9 cellular contexts compared by ENCODE assay signal in the genomic region with DNA sequence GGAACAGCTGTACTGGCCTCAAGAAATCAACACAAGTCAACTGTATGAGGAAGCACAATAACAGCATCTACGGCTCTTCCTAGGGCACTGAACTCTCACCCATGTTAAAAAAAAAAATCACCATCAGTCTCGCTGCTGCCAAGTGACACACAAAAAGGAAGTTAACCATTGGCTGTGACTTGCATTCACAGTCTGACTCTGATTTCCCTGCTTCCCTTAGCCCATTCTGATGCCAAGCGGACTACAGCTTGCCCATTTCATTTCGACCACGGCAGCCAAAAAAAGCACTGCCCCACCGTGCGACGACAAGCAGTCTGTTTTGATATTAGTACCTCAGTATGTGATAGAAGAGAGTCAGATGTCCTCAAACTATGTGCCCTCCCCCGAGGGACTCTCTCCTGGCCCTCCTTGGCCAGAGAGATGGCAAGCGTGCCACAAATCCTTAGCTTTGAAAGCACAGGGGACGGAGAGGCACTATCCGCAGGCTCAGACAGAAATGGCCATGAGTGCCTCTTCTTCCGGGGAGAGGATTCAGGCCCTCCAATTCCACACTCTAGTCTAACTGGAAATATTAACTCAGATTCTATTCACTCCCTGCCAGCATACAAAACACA.
DNase-seq lines count a peak whose midpoint lies in the region; ATAC-seq lines count a peak whose summit lies in the region.
"Had no signal": no experiment of that assay in that cellular context is flagged by ENCODE, and none has a peak within 500 bp of the region (broad histone marks: within the 10 kb centered on the region; RNA-seq: fewer than 3 reads in every experiment).

No MANE protein-coding gene starts in this region.

- H3K4me1 Mint-ChIP-seq in activated CD8-positive, alpha-beta T cell treated with anti-CD3 and anti-CD28 coated beads, Interleukin-2, amount 10 ng/mL, durations not matched to agents 7 days and 5 days (ENCODE audit: low read depth) = no peaks in the 10 kb centered on the region

- H3K27me3 Mint-ChIP-seq in activated CD8-positive, alpha-beta T cell treated with anti-CD3 and anti-CD28 coated beads, Interleukin-2, amount 10 ng/mL, durations not matched to agents 7 days and 5 days (ENCODE audit: low read depth) = no peaks in the 10 kb centered on the region

- CTCF ChIA-PET in activated CD8-positive, alpha-beta T cell treated with anti-CD3 and anti-CD28 coated beads, Interleukin-2, amount 10 ng/mL, durations not matched to agents 7 days and 5 days (lab: Charles Lee) = no interaction called here

- no peaks in the 10 kb centered on the region for H3K36me3 Mint-ChIP-seq in activated CD8-positive, alpha-beta T cell treated with anti-CD3 and anti-CD28 coated beads, Interleukin-2, amount 10 ng/mL, durations not matched to agents 7 days and 5 days (ENCODE audit: low read depth)

- DNase-seq in anterior cingulate cortex (lab: John Stamatoyannopoulos, UW) (peak in 43 of 58 donors; percentile 25 to 83 (median 55)), DMS79 treated with DMSO at 0.1 percent for 48 hours (lab: John Stamatoyannopoulos, UW) (no peak)
- DNase-seq in stimulated activated CD4-positive, alpha-beta T cell treated with anti-CD3 and anti-CD28 coated beads, Interleukin-4, amount 100 ng/mL, for 1 hour = no peak
- DNase-seq in activated CD8-positive, alpha-beta T cell treated with anti-CD3 and anti-CD28 coated beads, Interleukin-2, amount 10 ng/mL, durations not matched to agents 7 days and 5 days = no peak
- DNase-seq in activated CD4-positive, alpha-beta T cell treated with anti-CD3 and anti-CD28 coated beads, Interleukin-2, amount 50 U/mL, for 4 hours = no peak
- DNase-seq: NCI-H748 treated with DMSO at 0.1 percent for 48 hours had no signal

- no peak overlapping the region for H3K27ac Mint-ChIP-seq in activated CD8-positive, alpha-beta T cell treated with anti-CD3 and anti-CD28 coated beads, Interleukin-2, amount 10 ng/mL, durations not matched to agents 7 days and 5 days

- H3K4me1 ChIP-seq in stomach smooth muscle (ENCODE audit: control insufficient read depth, insufficient read depth, low read length) = no peaks in the 10 kb centered on the region

- ATAC-seq in GM21447 (IDR thresholded peaks at IDR 0.05; ENCODE audit: unreplicated experiment) = peak; percentile 63
- no peak for ATAC-seq in activated CD8-positive, alpha-beta T cell treated with anti-CD3 and anti-CD28 coated beads, Interleukin-2, amount 10 ng/mL, durations not matched to agents 7 days and 5 days

- no peak overlapping the region for H3K4me3 Mint-ChIP-seq in activated CD8-positive, alpha-beta T cell treated with anti-CD3 and anti-CD28 coated beads, Interleukin-2, amount 10 ng/mL, durations not matched to agents 7 days and 5 days

- no peaks in the 10 kb centered on the region for H3K9me3 ChIP-seq in stomach smooth muscle (ENCODE audit: control insufficient read depth in 2 of 2, low read length in 2 of 2)

- no peaks in the 10 kb centered on the region for H3K36me3 ChIP-seq in stomach smooth muscle (ENCODE audit: control insufficient read depth in 2 of 2, insufficient read depth in 2 of 2, low read length in 2 of 2)

- H3K9me3 Mint-ChIP-seq in activated CD8-positive, alpha-beta T cell treated with anti-CD3 and anti-CD28 coated beads, Interleukin-2, amount 10 ng/mL, durations not matched to agents 7 days and 5 days (ENCODE audit: insufficient read depth) = no peaks in the 10 kb centered on the region

- peak overlapping the region; percentile 2 to 3 for H3K4me3 ChIP-seq in stomach smooth muscle (ENCODE audit: low read length in 2 of 2)

- H3K27ac ChIP-seq in layer of hippocampus (ENCODE audit: low read depth, low read length) (peak overlapping the region; percentile 87), stomach smooth muscle (ENCODE audit: low read length) (no peak overlapping the region)

- H3K9ac ChIP-seq in stomach smooth muscle (ENCODE audit: low read length in 2 of 2) = no peak overlapping the region

- H3K27me3 ChIP-seq in layer of hippocampus (ENCODE audit: control insufficient read depth, insufficient read depth, low read length) (no peaks in the 10 kb centered on the region), stomach smooth muscle (ENCODE audit: control insufficient read depth in 1 of 2, insufficient read depth in 2 of 2, low read length in 2 of 2) (no peaks in the 10 kb centered on the region)

- POLR2A ChIA-PET in activated CD8-positive, alpha-beta T cell treated with anti-CD3 and anti-CD28 coated beads, Interleukin-2, amount 10 ng/mL, durations not matched to agents 7 days and 5 days (lab: Charles Lee) = no interaction called here

Comparison
In these comparisons a context has a peak if more than half of its experiments do, and no peak if none do; other contexts are left out.
1. DNase-seq: peak in anterior cingulate cortex (43 of 58); none in stimulated activated CD4-positive, alpha-beta T cell treated with anti-CD3 and anti-CD28 coated beads, Interleukin-4, amount 100 ng/mL, for 1 hour (single experiment), DMS79 treated with DMSO at 0.1 percent for 48 hours (single experiment), activated CD8-positive, alpha-beta T cell treated with anti-CD3 and anti-CD28 coated beads, Interleukin-2, amount 10 ng/mL, durations not matched to agents 7 days and 5 days (single experiment) and activated CD4-positive, alpha-beta T cell treated with anti-CD3 and anti-CD28 coated beads, Interleukin-2, amount 50 U/mL, for 4 hours (0 of 2).